ENCODE assay signal across 8 cellular contexts in the genomic region with DNA sequence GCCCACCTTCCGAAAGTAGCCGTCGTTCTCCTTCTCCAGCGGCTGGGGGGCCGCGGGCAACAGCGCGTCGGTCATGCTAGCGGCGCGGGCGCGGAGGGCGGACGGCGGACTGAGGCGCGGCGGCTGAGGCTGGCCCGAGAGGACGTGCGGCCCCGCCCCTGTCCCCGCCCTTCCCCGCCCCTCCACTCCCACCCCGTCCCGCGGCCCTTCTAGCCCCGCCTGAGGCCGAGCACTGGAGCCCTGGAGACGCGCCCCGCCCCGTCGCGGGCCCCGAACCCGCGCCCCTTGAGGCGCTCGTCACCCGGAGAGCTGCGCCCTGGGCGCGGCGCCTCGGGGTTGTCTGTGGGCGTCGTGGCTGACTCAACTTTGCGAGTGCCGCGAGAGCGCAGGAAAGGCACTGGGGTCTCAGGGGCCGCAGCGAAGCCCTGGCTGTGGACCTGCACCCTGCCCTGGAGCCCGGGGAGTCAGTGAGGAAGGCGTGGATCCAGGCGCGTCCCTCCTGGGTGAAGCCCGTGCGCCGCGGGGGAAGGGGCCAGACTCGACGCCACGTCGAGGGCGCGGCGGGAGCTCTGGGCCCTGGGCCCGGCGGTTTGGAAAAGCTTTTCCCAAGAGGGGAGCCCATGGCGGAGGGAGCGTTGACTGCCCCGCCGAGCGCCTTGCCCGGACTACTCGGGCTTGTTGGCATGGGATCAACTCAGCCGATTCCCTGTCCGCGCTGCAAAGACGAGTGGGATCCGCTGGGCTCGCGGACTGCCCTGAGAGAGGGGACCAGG. TPM values are rescaled to one million over a fixed set of nuclear protein-coding genes. Genes with fewer than 3 reads are reported as not detected.
A peak's percentile ranks its signal among the peaks of the same experiment; 100 is the strongest.
DNase-seq lines count a peak whose midpoint lies in the region; ATAC-seq and TF ChIP-seq lines count a peak whose summit lies in the region.

TSS of gene RHPN2 (minus strand) at position 111 of the 773 bp plus-strand sequence. CDS start at position 75, 36 bp downstream.

- DNase-seq in NCI-H2081 (lab: John Stamatoyannopoulos, UW): peak; percentile 57 to 63
- DNase-seq in NCI-H2081 treated with DMSO at 0.1 percent for 48 hours (lab: John Stamatoyannopoulos, UW): no peak
- DNase-seq in NCI-H510A treated with DMSO at 0.1 percent for 48 hours (lab: John Stamatoyannopoulos, UW): peak; percentile 71
- DNase-seq in activated CD4-positive, alpha-beta memory T cell treated with anti-CD3 and anti-CD28 coated beads for 36 hours: peak; percentile 73
- peak; percentile 92 for DNase-seq in endodermal cell
- peak; percentile 62 for DNase-seq in mucosa of gallbladder (ENCODE audit: low spot score)
- peak; percentile 32 to 65 for DNase-seq in stimulated activated effector memory CD8-positive, alpha-beta T cell treated with anti-CD3 and anti-CD28 coated beads, Interleukin-12 subunit alpha, Interleukin-12 subunit beta, amount 100 ng/mL, for 72 hours (ENCODE audit: low spot score in 2 of 2)

- no peaks in the 10 kb centered on the region for H3K4me1 ChIP-seq in endodermal cell (ENCODE audit: control insufficient read depth, insufficient read depth, low read length)

- H3K9me3 ChIP-seq in endodermal cell (ENCODE audit: control insufficient read depth, low read length): no peaks in the 10 kb centered on the region

- H3K27ac Mint-ChIP-seq in activated CD4-positive, alpha-beta memory T cell treated with anti-CD3 and anti-CD28 coated beads for 36 hours: no peak within 1 kb of the TSS
- H3K27ac Mint-ChIP-seq in endodermal cell: peak within 1 kb of the TSS; percentile 88
- H3K27ac Mint-ChIP-seq in stimulated activated effector memory CD8-positive, alpha-beta T cell treated with anti-CD3 and anti-CD28 coated beads, Interleukin-12 subunit alpha, Interleukin-12 subunit beta, amount 100 ng/mL, for 72 hours: no peak within 1 kb of the TSS

- CTCF ChIA-PET in activated CD4-positive, alpha-beta memory T cell treated with anti-CD3 and anti-CD28 coated beads for 36 hours (lab: Charles Lee): no interaction called here

- ATAC-seq in HG02973 (IDR thresholded peaks at IDR 0.05; ENCODE audit: unreplicated experiment): peak; percentile 50
- peak; percentile 90 for ATAC-seq in stimulated activated effector memory CD8-positive, alpha-beta T cell treated with anti-CD3 and anti-CD28 coated beads, Interleukin-12 subunit alpha, Interleukin-12 subunit beta, amount 100 ng/mL, for 72 hours

- peaks cover 27% of the 10 kb centered on the region for H3K27me3 Mint-ChIP-seq in activated CD4-positive, alpha-beta memory T cell treated with anti-CD3 and anti-CD28 coated beads for 36 hours
- H3K27me3 Mint-ChIP-seq in endodermal cell (ENCODE audit: insufficient read depth): peaks cover 12% of the 10 kb centered on the region

- H3K9ac ChIP-seq in endodermal cell (ENCODE audit: extremely low read depth, low read length, poor library complexity, severe bottlenecking): peak within 1 kb of the TSS; percentile 73

- H3K27me3 ChIP-seq in endodermal cell (ENCODE audit: control insufficient read depth, insufficient read depth, low read length, poor library complexity, severe bottlenecking): no peaks in the 10 kb centered on the region

- peak within 1 kb of the TSS; percentile 63 for H3K4me3 Mint-ChIP-seq in activated CD4-positive, alpha-beta memory T cell treated with anti-CD3 and anti-CD28 coated beads for 36 hours
- H3K4me3 Mint-ChIP-seq in endodermal cell: peak within 1 kb of the TSS; percentile 92
- peak within 1 kb of the TSS; percentile 64 for H3K4me3 Mint-ChIP-seq in stimulated activated effector memory CD8-positive, alpha-beta T cell treated with anti-CD3 and anti-CD28 coated beads, Interleukin-12 subunit alpha, Interleukin-12 subunit beta, amount 100 ng/mL, for 72 hours

- H3K36me3 Mint-ChIP-seq in activated CD4-positive, alpha-beta memory T cell treated with anti-CD3 and anti-CD28 coated beads for 36 hours: no peaks in the 10 kb centered on the region
- peaks cover 7% of the 10 kb centered on the region for H3K36me3 Mint-ChIP-seq in endodermal cell (ENCODE audit: low read depth)
- no peaks in the 10 kb centered on the region for H3K36me3 Mint-ChIP-seq in stimulated activated effector memory CD8-positive, alpha-beta T cell treated with anti-CD3 and anti-CD28 coated beads, Interleukin-12 subunit alpha, Interleukin-12 subunit beta, amount 100 ng/mL, for 72 hours

- 10 to 53% methylated on average over 13 to 74 of the region's 87 CpGs for WGBS in endodermal cell (ENCODE audit: insufficient coverage in 1 of 2, insufficient read length in 1 of 2), 2 experiments

- POLR2A ChIA-PET in activated CD4-positive, alpha-beta memory T cell treated with anti-CD3 and anti-CD28 coated beads for 36 hours (lab: Charles Lee): no interaction called here

- intact Hi-C loops in activated CD4-positive, alpha-beta memory T cell treated with anti-CD3 and anti-CD28 coated beads for 36 hours (cut with micrococcal nuclease): no loop called here

- H3K36me3 ChIP-seq in endodermal cell (ENCODE audit: control insufficient read depth, insufficient read depth, low read length): peaks cover under 1% of the 10 kb centered on the region

- H3K4me3 ChIP-seq in endodermal cell (ENCODE audit: low read length): peak within 1 kb of the TSS; percentile 86

- H3K9me3 Mint-ChIP-seq in activated CD4-positive, alpha-beta memory T cell treated with anti-CD3 and anti-CD28 coated beads for 36 hours: no peaks in the 10 kb centered on the region
- H3K9me3 Mint-ChIP-seq in endodermal cell: no peaks in the 10 kb centered on the region
- no peaks in the 10 kb centered on the region for H3K9me3 Mint-ChIP-seq in stimulated activated effector memory CD8-positive, alpha-beta T cell treated with anti-CD3 and anti-CD28 coated beads, Interleukin-12 subunit alpha, Interleukin-12 subunit beta, amount 100 ng/mL, for 72 hours

- H3K4me1 Mint-ChIP-seq in activated CD4-positive, alpha-beta memory T cell treated with anti-CD3 and anti-CD28 coated beads for 36 hours (ENCODE audit: low read depth): peaks cover 2% of the 10 kb centered on the region
- H3K4me1 Mint-ChIP-seq in endodermal cell: peaks cover 21% of the 10 kb centered on the region
- no peaks in the 10 kb centered on the region for H3K4me1 Mint-ChIP-seq in stimulated activated effector memory CD8-positive, alpha-beta T cell treated with anti-CD3 and anti-CD28 coated beads, Interleukin-12 subunit alpha, Interleukin-12 subunit beta, amount 100 ng/mL, for 72 hours

- no peak for TF ChIP-seq CTCF in endodermal cell (conservative IDR thresholded peaks at IDR 0.05)

- no peak within 1 kb of the TSS for H3K27ac ChIP-seq in endodermal cell (ENCODE audit: low read depth, low read length)

RNA-seq across cellular contexts. Expression of gene RHPN2, which starts in this region (rescaled TPM):
- total RNA-seq in activated CD4-positive, alpha-beta memory T cell treated with anti-CD3 and anti-CD28 coated beads for 36 hours: 1 to 10 TPM; 1.7 to 2.9 TPM
- total RNA-seq in endodermal cell: 10 to 100 TPM; 52.0 to 53.2 TPM
- polyA plus RNA-seq in endodermal cell (2013, experiment 1 of 2): 23.2 TPM
- polyA plus RNA-seq in endodermal cell (2013, experiment 2 of 2): 23.2 TPM
- 50.4 TPM for total RNA-seq in mucosa of gallbladder

Comparison
In these comparisons a context has a peak if more than half of its experiments do, and no peak if none do; other contexts are left out.
1. RNA of gene RHPN2 (total RNA-seq): 52.0 to 53.2 TPM in endodermal cell and 50.4 TPM in mucosa of gallbladder (single experiment); 1.7 to 2.9 TPM in activated CD4-positive, alpha-beta memory T cell treated with anti-CD3 and anti-CD28 coated beads for 36 hours; every median in the first group is over 10 times any median in the second.
2. Peak in every context shown above with its lines, with median percentiles within 50 percentile points of each other: H3K4me3 Mint-ChIP-seq.